In the genomic region with DNA sequence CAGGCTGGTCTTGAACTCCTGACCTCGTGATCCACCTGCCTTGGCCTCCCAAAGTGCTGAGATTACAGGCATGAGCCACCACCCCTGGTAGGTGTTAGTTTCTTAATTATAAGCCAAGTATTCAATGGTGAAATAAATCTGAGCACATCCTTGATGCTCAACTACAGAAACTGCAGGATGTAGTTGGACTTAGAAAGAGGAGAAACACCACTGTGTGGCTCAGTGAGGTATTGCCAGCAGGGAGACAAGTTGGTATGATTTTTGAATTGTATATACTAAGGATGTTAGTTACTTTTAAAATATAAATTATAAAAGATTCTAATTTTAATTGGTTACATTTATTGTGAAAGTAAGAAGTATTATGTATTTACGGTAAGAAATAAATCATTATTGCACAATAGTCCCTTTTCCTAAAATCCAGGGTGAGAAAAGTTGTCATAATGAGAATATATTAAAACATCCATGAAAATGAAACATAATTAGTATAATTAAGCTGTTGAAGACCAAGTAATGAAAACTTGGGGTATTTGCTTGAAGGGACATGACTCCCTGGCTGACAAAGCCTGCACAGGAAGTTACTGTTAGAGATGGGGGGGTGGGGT, we compare ENCODE assay signal across 8 cellular contexts. TPM values are rescaled to one million over a fixed set of nuclear protein-coding genes. Genes with fewer than 3 reads are reported as not detected.
A peak's percentile ranks its signal among the peaks of the same experiment; 100 is the strongest.
DNase-seq lines count a peak whose midpoint lies in the region; ATAC-seq and TF ChIP-seq lines count a peak whose summit lies in the region.

No MANE protein-coding gene starts in this region.

- no peak for TF ChIP-seq EP300 in transverse colon (IDR thresholded peaks at IDR 0.05; ENCODE audit: low read depth)

- H3K27ac ChIP-seq in heart left ventricle (no peak overlapping the region), endodermal cell (ENCODE audit: low read depth, low read length) (no peak overlapping the region), transverse colon (no peak overlapping the region)

- H3K27me3 Mint-ChIP-seq in endodermal cell (ENCODE audit: insufficient read depth): no peaks in the 10 kb centered on the region
- no peaks in the 10 kb centered on the region for H3K27me3 Mint-ChIP-seq in mesothelial cell of epicardium (ENCODE audit: low read depth)

- H3K36me3 Mint-ChIP-seq in endodermal cell (ENCODE audit: low read depth) (peaks cover 13% of the 10 kb centered on the region), mesothelial cell of epicardium (peaks cover 43% of the 10 kb centered on the region)

- H3K9me3 Mint-ChIP-seq in endodermal cell: no peaks in the 10 kb centered on the region
- H3K9me3 Mint-ChIP-seq in mesothelial cell of epicardium: no peaks in the 10 kb centered on the region

- H3K4me3 Mint-ChIP-seq in endodermal cell: no peak overlapping the region
- no peak overlapping the region for H3K4me3 Mint-ChIP-seq in mesothelial cell of epicardium

- ATAC-seq in heart left ventricle (no peak), left cardiac atrium (no peak), HG02884 (IDR thresholded peaks at IDR 0.05; ENCODE audit: unreplicated experiment) (no peak)

- H3K4me1 ChIP-seq in heart left ventricle: no peaks in the 10 kb centered on the region
- H3K4me1 ChIP-seq in endodermal cell (ENCODE audit: control insufficient read depth, insufficient read depth, low read length): no peaks in the 10 kb centered on the region
- no peaks in the 10 kb centered on the region for H3K4me1 ChIP-seq in transverse colon

- no peak overlapping the region for H3K9ac ChIP-seq in endodermal cell (ENCODE audit: extremely low read depth, low read length, poor library complexity, severe bottlenecking)

- H3K4me3 ChIP-seq in heart left ventricle: no peak overlapping the region
- H3K4me3 ChIP-seq in endodermal cell (ENCODE audit: low read length): no peak overlapping the region
- H3K4me3 ChIP-seq in transverse colon: no peak overlapping the region

- no peaks in the 10 kb centered on the region for H3K4me1 Mint-ChIP-seq in endodermal cell
- no peaks in the 10 kb centered on the region for H3K4me1 Mint-ChIP-seq in mesothelial cell of epicardium

- H3K36me3 ChIP-seq in heart left ventricle (peaks cover 0 to 79% (median 47%) of the 10 kb centered on the region in 9 donors), endodermal cell (ENCODE audit: control insufficient read depth, insufficient read depth, low read length) (no peaks in the 10 kb centered on the region), transverse colon (peaks cover 0 to 22% (median 3%) of the 10 kb centered on the region in 4 donors)

- 93 to 98% (median 97%) methylated on average over 2 of the region's 2 CpGs for WGBS in heart left ventricle, 4 donors
- WGBS in endodermal cell (ENCODE audit: insufficient coverage in 1 of 2, insufficient read length in 1 of 2), 2 experiments: 50% methylated on average over 1 of the region's 2 CpGs; no CpG with 5 or more reads in 1 of the 2 experiments
- 66 to 95% methylated on average over 2 of the region's 2 CpGs for WGBS in transverse colon (ENCODE audit: low coverage in 1 of 2), 2 donors

- in situ Hi-C loops in transverse colon (cut with MboI; ENCODE audit: low pct_ligation_motif_present in 1 of 4, low pct_unique_long_range_greater_than_20kb in 1 of 4, low sequenced_read_pairs in 3 of 4): loop anchor here in 1 of 4 donors (25.0 kb wide), 1 partner anchor 244 kb away; a partner anchor contains a TSS

- H3K27me3 ChIP-seq in heart left ventricle: no peaks in the 10 kb centered on the region
- no peaks in the 10 kb centered on the region for H3K27me3 ChIP-seq in endodermal cell (ENCODE audit: control insufficient read depth, insufficient read depth, low read length, poor library complexity, severe bottlenecking)
- no peaks in the 10 kb centered on the region for H3K27me3 ChIP-seq in transverse colon

- H3K9me3 ChIP-seq in heart left ventricle (no peaks in the 10 kb centered on the region), endodermal cell (ENCODE audit: control insufficient read depth, low read length) (no peaks in the 10 kb centered on the region), transverse colon (no peaks in the 10 kb centered on the region)

- no peak for DNase-seq in heart left ventricle
- no peak for DNase-seq in left cardiac atrium
- peak; percentile 46 for DNase-seq in NAMALWA (ENCODE audit: low spot score)
- peak; percentile 45 for DNase-seq in endodermal cell
- DNase-seq in transverse colon: no peak
- no peak for DNase-seq in mesothelial cell of epicardium (ENCODE audit: low spot score in 2 of 2, unreplicated experiment in 2 of 2)
- DNase-seq in activated gamma-delta T cell treated with Interleukin-2 at 50 U/mL for 16 hours: no peak

- intact Hi-C loops in heart left ventricle (cut with DNase I) (no loop called here), left cardiac atrium (cut with DNase I) (no loop called here), transverse colon (cut with DNase I; ENCODE audit: low total_unique reads) (no loop called here)

- peak in 7 of 12 donors; percentile 4 to 42 (median 28) for TF ChIP-seq CTCF in heart left ventricle (IDR thresholded peaks at IDR 0.05)
- peak; percentile 65 for TF ChIP-seq CTCF in endodermal cell (conservative IDR thresholded peaks at IDR 0.05)
- peak in 4 of 5 experiments; percentile 12 to 28 (median 23) for TF ChIP-seq CTCF in transverse colon (IDR thresholded peaks at IDR 0.05)
- TF ChIP-seq CTCF in mesothelial cell of epicardium (IDR thresholded peaks at IDR 0.05; ENCODE audit: unreplicated experiment): no peak

- no peak for TF ChIP-seq POLR2A in heart left ventricle (IDR thresholded peaks at IDR 0.05)
- no peak for TF ChIP-seq POLR2A in transverse colon (IDR thresholded peaks at IDR 0.05)

- H3K27ac Mint-ChIP-seq in endodermal cell (no peak overlapping the region), mesothelial cell of epicardium (no peak overlapping the region)

RNA-seq across cellular contexts. Expression of a gene that starts 17.6 kb away (rescaled TPM):
- total RNA-seq in heart left ventricle (1 to 10 TPM; 1.1 to 7.4 (median 2.8) TPM), left cardiac atrium (1 to 10 TPM; 5.4 to 5.9 TPM), endodermal cell (10 to 100 TPM; 10.9 to 15.3 TPM), transverse colon (10 to 100 TPM in 2 of 4 donors, 1 to 10 TPM in 2; 1.6 to 16.0 (median 10.3) TPM), mesothelial cell of epicardium (24.2 to 26.2 TPM (median 25.3 TPM) in 3 replicates)
- 1 to 10 TPM; 2.5 to 3.1 TPM for polyA plus RNA-seq in heart left ventricle
- polyA plus RNA-seq in endodermal cell (2013, experiment 1 of 2): 16.0 TPM
- polyA plus RNA-seq in endodermal cell (2013, experiment 2 of 2): 14.4 TPM

RNA-seq across cellular contexts. Expression of a gene that starts 23.2 kb away (rescaled TPM):
- total RNA-seq in heart left ventricle: 1 to 10 TPM; 1.1 to 6.9 (median 2.5) TPM
- polyA plus RNA-seq in heart left ventricle: under 1 TPM; 0.30 to 0.39 TPM
- total RNA-seq in left cardiac atrium: 1 to 10 TPM; 3.8 to 4.1 TPM
- total RNA-seq in endodermal cell: not detected
- not detected for polyA plus RNA-seq in endodermal cell (2013, experiment 1 of 2)
- not detected for polyA plus RNA-seq in endodermal cell (2013, experiment 2 of 2)
- total RNA-seq in transverse colon: 1 to 10 TPM; 1.1 to 3.2 (median 2.8) TPM
- not detected in 3 replicates for total RNA-seq in mesothelial cell of epicardium

RNA-seq across cellular contexts. Expression of a gene that starts 33.5 kb away (rescaled TPM):
- total RNA-seq in heart left ventricle (100 to 1,000 TPM; 336 to 694 (median 475) TPM), left cardiac atrium (100 to 1,000 TPM; 647 to 723 TPM), endodermal cell (1,000 to 10,000 TPM; 1,249 to 1,298 TPM), transverse colon (1,000 to 10,000 TPM in 2 of 4 donors, 100 to 1,000 TPM in 2; 237 to 1,280 (median 781) TPM), mesothelial cell of epicardium (1,038 to 1,060 TPM (median 1,056 TPM) in 3 replicates)
- 1,000 to 10,000 TPM in 1 of 2 donors, 100 to 1,000 TPM in 1; 421 to 2,078 TPM for polyA plus RNA-seq in heart left ventricle
- 2,047 TPM for polyA plus RNA-seq in endodermal cell (2013, experiment 1 of 2)
- polyA plus RNA-seq in endodermal cell (2013, experiment 2 of 2): 1,835 TPM

Comparison
In these comparisons a context has a peak if more than half of its experiments do, and no peak if none do; other contexts are left out.
1. DNase-seq: peak in NAMALWA (single experiment) and endodermal cell (single experiment); none in heart left ventricle (0 of 5), left cardiac atrium (single experiment), transverse colon (single experiment), mesothelial cell of epicardium (0 of 2) and activated gamma-delta T cell treated with Interleukin-2 at 50 U/mL for 16 hours (single experiment).